ENCODE assay signal across 8 cellular contexts in the genomic region with DNA sequence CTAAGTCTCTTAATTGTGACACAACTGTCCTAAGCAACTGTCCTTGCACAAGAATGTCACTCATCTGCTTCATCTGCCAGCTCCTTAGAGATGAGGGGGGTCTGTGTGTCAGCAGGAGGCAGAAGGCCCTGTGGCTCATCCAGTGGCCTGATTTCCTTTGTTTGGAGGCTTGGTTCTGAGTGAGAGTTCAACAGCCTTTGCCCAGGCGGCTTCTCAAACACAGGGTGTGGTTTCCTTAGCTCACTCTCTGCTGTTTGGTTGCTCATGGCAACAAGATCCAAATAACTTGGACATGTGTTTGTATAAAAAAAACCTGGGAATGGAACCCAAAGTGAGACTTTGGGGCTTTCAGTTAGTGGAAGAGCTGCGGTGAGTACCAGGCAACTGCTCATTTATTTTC. TPM values are rescaled to one million over a fixed set of nuclear protein-coding genes. Genes with fewer than 3 reads are reported as not detected.
DNase-seq lines count a peak whose midpoint lies in the region; ATAC-seq lines count a peak whose summit lies in the region.
"Had no signal": no experiment of that assay in that cellular context is flagged by ENCODE, and none has a peak within 500 bp of the region (broad histone marks: within the 10 kb centered on the region; RNA-seq: fewer than 3 reads in every experiment).

No MANE protein-coding gene starts in this region.

- peak; percentile 55 for DNase-seq in HT1080 (ENCODE audit: low read depth)
- peak; percentile 57 for DNase-seq in left cardiac atrium
- no peak for DNase-seq in SHP77 (lab: John Stamatoyannopoulos, UW)

- H3K4me3 Mint-ChIP-seq in activated T-helper 17 cell treated with anti-CD3 and anti-CD28 coated beads, Interleukin-2, amount 50 U/mL, for 72 hours, result peak overlapping the region; percentile 20

- intact Hi-C loops in left cardiac atrium (cut with DNase I), result no loop called here

- no peaks in the 10 kb centered on the region for H3K9me3 Mint-ChIP-seq in activated T-helper 17 cell treated with anti-CD3 and anti-CD28 coated beads, Interleukin-2, amount 50 U/mL, for 72 hours

- peak overlapping the region; percentile 57 to 66 (median 63) for H3K9ac ChIP-seq in skeletal muscle tissue (ENCODE audit: low read depth in 1 of 3, low read length in 3 of 3)

- H3K36me3 ChIP-seq in skeletal muscle tissue (ENCODE audit: control insufficient read depth in 3 of 3, insufficient read depth in 3 of 3, low read length in 3 of 3), result peaks cover 34 to 46% (median 37%) of the 10 kb centered on the region in 3 donors

- H3K27me3 ChIP-seq in skeletal muscle tissue (ENCODE audit: control insufficient read depth in 3 of 3, insufficient read depth in 3 of 3, low read length in 3 of 3), result no peaks in the 10 kb centered on the region

- H3K4me3 ChIP-seq in skeletal muscle tissue (ENCODE audit: low read length in 3 of 3), result peak overlapping the region; percentile 29 to 62 (median 45)
- H3K4me3 ChIP-seq: smooth muscle cell had no signal

- H3K4me1 Mint-ChIP-seq in activated T-helper 17 cell treated with anti-CD3 and anti-CD28 coated beads, Interleukin-2, amount 50 U/mL, for 72 hours, result peaks cover 6% of the 10 kb centered on the region

- no peaks in the 10 kb centered on the region for H3K27me3 Mint-ChIP-seq in activated T-helper 17 cell treated with anti-CD3 and anti-CD28 coated beads, Interleukin-2, amount 50 U/mL, for 72 hours

- H3K27ac Mint-ChIP-seq in activated T-helper 17 cell treated with anti-CD3 and anti-CD28 coated beads, Interleukin-2, amount 50 U/mL, for 72 hours, result peak overlapping the region; percentile 83

- H3K36me3 Mint-ChIP-seq in activated T-helper 17 cell treated with anti-CD3 and anti-CD28 coated beads, Interleukin-2, amount 50 U/mL, for 72 hours (ENCODE audit: low read depth), result peaks cover 5% of the 10 kb centered on the region

- peak overlapping the region; percentile 72 for H3K27ac ChIP-seq in skeletal muscle tissue (ENCODE audit: low read depth, low read length)

- peak; percentile 54 for ATAC-seq in activated T-helper 17 cell treated with anti-CD3 and anti-CD28 coated beads, Interleukin-2, amount 50 U/mL, for 72 hours (replicated peaks)
- ATAC-seq in left cardiac atrium (peak; percentile 32 to 76), GM21825 (IDR thresholded peaks at IDR 0.05; ENCODE audit: unreplicated experiment) (no peak), GM19023 (IDR thresholded peaks at IDR 0.05; ENCODE audit: unreplicated experiment) (no peak)

- H3K4me1 ChIP-seq in skeletal muscle tissue (ENCODE audit: control insufficient read depth in 3 of 3, insufficient read depth in 3 of 3, low read length in 3 of 3), result peaks cover 25 to 59% (median 40%) of the 10 kb centered on the region in 3 donors

- H3K9me3 ChIP-seq in skeletal muscle tissue (ENCODE audit: control insufficient read depth in 3 of 3, low read length in 3 of 3), result no peaks in the 10 kb centered on the region

RNA-seq across cellular contexts. Expression of a gene that starts 46.6 kb away (rescaled TPM):
- 29.2 and 34.7 TPM in 2 replicates for total RNA-seq in HT1080 (2014; rRNA removed; shearing (Covaris generic))
- 20.4 and 23.9 TPM in 2 replicates for polyA plus RNA-seq in HT1080 (2015; cell fraction: cytosol; rRNA removed)
- polyA plus RNA-seq in HT1080 (2015; cell fraction: nucleus; rRNA removed), result 41.4 and 47.9 TPM in 2 replicates
- 10 to 100 TPM; 13.6 to 18.3 TPM for total RNA-seq in activated T-helper 17 cell treated with anti-CD3 and anti-CD28 coated beads, Interleukin-2, amount 50 U/mL, for 72 hours
- total RNA-seq in left cardiac atrium, result 10 to 100 TPM; 11.8 to 12.5 TPM
- total RNA-seq in skeletal muscle tissue, result 6.3 TPM

RNA-seq across cellular contexts. Expression of a gene that starts 57.2 kb away (rescaled TPM):
- 87.9 and 97.2 TPM in 2 replicates for total RNA-seq in HT1080 (2014; rRNA removed; shearing (Covaris generic))
- 177 and 207 TPM in 2 replicates for polyA plus RNA-seq in HT1080 (2015; cell fraction: cytosol; rRNA removed)
- polyA plus RNA-seq in HT1080 (2015; cell fraction: nucleus; rRNA removed), result 91.7 and 98.3 TPM in 2 replicates
- total RNA-seq in activated T-helper 17 cell treated with anti-CD3 and anti-CD28 coated beads, Interleukin-2, amount 50 U/mL, for 72 hours, result 10 to 100 TPM; 19.0 to 27.5 TPM
- total RNA-seq in left cardiac atrium (1,000 to 10,000 TPM; 1,025 to 1,081 TPM), skeletal muscle tissue (888 TPM)

Comparison
In these comparisons a context has a peak if more than half of its experiments do, and no peak if none do; other contexts are left out.
1. DNase-seq: peak in HT1080 (single experiment) and left cardiac atrium (single experiment); none in SHP77 (0 of 2).
2. ATAC-seq: peak in activated T-helper 17 cell treated with anti-CD3 and anti-CD28 coated beads, Interleukin-2, amount 50 U/mL, for 72 hours (single experiment) and left cardiac atrium (2 of 2); none in GM21825 (single experiment) and GM19023 (single experiment).